Comparison of ENCODE assay signal across 9 cellular contexts in the genomic region with DNA sequence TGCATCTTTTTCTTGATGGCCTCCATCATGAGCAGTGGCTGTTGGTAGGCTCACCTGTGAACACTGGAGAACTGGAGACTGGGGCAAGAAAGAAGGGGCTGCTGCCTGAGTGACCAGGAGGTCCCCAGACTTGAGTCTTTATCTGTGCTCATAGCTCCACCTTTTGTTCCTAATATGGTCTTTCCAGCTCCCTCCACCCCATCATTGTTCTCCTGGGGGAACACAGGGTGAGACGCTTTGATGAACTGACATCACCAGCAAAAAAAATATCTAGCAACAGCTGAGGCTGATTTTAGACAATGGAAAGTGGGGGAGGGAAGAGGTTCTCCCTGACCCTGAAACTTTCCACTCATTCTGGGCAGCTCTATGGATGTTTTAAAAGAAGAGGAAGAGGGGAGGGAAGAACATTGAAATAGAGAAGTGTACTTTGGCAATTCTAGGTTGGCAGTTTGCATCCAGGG. TPM values are rescaled to one million over a fixed set of nuclear protein-coding genes. Genes with fewer than 3 reads are reported as not detected.
DNase-seq lines count a peak whose midpoint lies in the region; ATAC-seq and TF ChIP-seq lines count a peak whose summit lies in the region.
"Had no signal": no experiment of that assay in that cellular context is flagged by ENCODE, and none has a peak within 500 bp of the region (broad histone marks: within the 10 kb centered on the region; RNA-seq: fewer than 3 reads in every experiment).

A gene (minus strand): TSS at position 111 of the 461 bp plus-strand sequence. CDS start 82 bp downstream, at position 29.

- H3K27ac Mint-ChIP-seq in CD14-positive monocyte: peak within 1 kb of the TSS; percentile 31 to 75 (median 51)
- peak within 1 kb of the TSS; percentile 87 for H3K27ac Mint-ChIP-seq in endothelial cell (ENCODE audit: unreplicated experiment)
- peak within 1 kb of the TSS in 2 of 10 donors; percentile 35 to 56 for H3K27ac Mint-ChIP-seq in naive thymus-derived CD8-positive, alpha-beta T cell

- H3K4me1 Mint-ChIP-seq in CD14-positive monocyte (peaks cover 42% of the 10 kb centered on the region), endothelial cell (ENCODE audit: unreplicated experiment) (peaks cover 14% of the 10 kb centered on the region)
- peaks cover 0 to 5% (median 1%) of the 10 kb centered on the region in 4 donors for H3K4me1 Mint-ChIP-seq in naive thymus-derived CD8-positive, alpha-beta T cell

- TF ChIP-seq CTCF in CD14-positive monocyte (IDR thresholded peaks at IDR 0.05) (no peak), endothelial cell (IDR thresholded peaks at IDR 0.05; ENCODE audit: unreplicated experiment) (no peak)

- no peaks in the 10 kb centered on the region for H3K36me3 Mint-ChIP-seq in CD14-positive monocyte
- peaks cover 3% of the 10 kb centered on the region for H3K36me3 Mint-ChIP-seq in endothelial cell (ENCODE audit: low read depth, unreplicated experiment)
- H3K36me3 Mint-ChIP-seq in naive thymus-derived CD8-positive, alpha-beta T cell: no peaks in the 10 kb centered on the region

- no peak for ATAC-seq in naive thymus-derived CD8-positive, alpha-beta T cell
- ATAC-seq in GM18519 (IDR thresholded peaks at IDR 0.05; ENCODE audit: low FRiP score, unreplicated experiment): no peak

- H3K9me3 Mint-ChIP-seq in CD14-positive monocyte (no peaks in the 10 kb centered on the region), endothelial cell (ENCODE audit: unreplicated experiment) (no peaks in the 10 kb centered on the region)
- H3K9me3 Mint-ChIP-seq in naive thymus-derived CD8-positive, alpha-beta T cell: no peaks in the 10 kb centered on the region

- no peak for DNase-seq in CD14-positive monocyte (ENCODE audit: low spot score)
- peak; percentile 24 for DNase-seq in NOMO-1 treated with dmso at 0.1 percent for 144 hours (lab: John Stamatoyannopoulos, UW; ENCODE audit: unreplicated experiment)
- no peak for DNase-seq in endothelial cell (ENCODE audit: low spot score)
- no peak for DNase-seq in naive thymus-derived CD8-positive, alpha-beta T cell
- no peak for DNase-seq in superior temporal gyrus (ENCODE audit: extremely low spot score)
- no peak for DNase-seq in NCI-H1092 (lab: John Stamatoyannopoulos, UW)
- no peak for DNase-seq in activated naive CD4-positive, alpha-beta T cell treated with Interleukin-2 at 50 U/mL for 16 hours
- DNase-seq: NCI-H524 treated with DMSO at 0.1 percent for 48 hours had no signal

- POLR2A ChIA-PET in naive thymus-derived CD8-positive, alpha-beta T cell (lab: Charles Lee): interaction anchor here (0.5 to 1.6 kb wide), 2 partner anchors 27 to 199 kb away, joined by 3 to 4 read pairs; no protein-coding TSS in a partner anchor

- H3K4me3 Mint-ChIP-seq in CD14-positive monocyte (peak within 1 kb of the TSS in 1 of 2 donors; percentile 8), endothelial cell (ENCODE audit: unreplicated experiment) (peak within 1 kb of the TSS; percentile 74)
- H3K4me3 Mint-ChIP-seq in naive thymus-derived CD8-positive, alpha-beta T cell: no peak within 1 kb of the TSS

- intact Hi-C loops in CD14-positive monocyte (cut with micrococcal nuclease): no loop called here

- peaks cover 0 to 3% (median 2%) of the 10 kb centered on the region in 3 donors for H3K27me3 Mint-ChIP-seq in CD14-positive monocyte (ENCODE audit: low read depth in 3 of 3)
- H3K27me3 Mint-ChIP-seq in endothelial cell (ENCODE audit: unreplicated experiment): peaks cover 7% of the 10 kb centered on the region
- H3K27me3 Mint-ChIP-seq in naive thymus-derived CD8-positive, alpha-beta T cell: peaks cover 7 to 22% (median 14%) of the 10 kb centered on the region in 5 donors

RNA-seq across cellular contexts. Expression of the gene that starts here (rescaled TPM):
- 1,000 to 10,000 TPM; 1,153 to 1,159 TPM for polyA plus RNA-seq in CD14-positive monocyte
- total RNA-seq in endothelial cell (ENCODE audit: unreplicated experiment): 689 TPM
- total RNA-seq in naive thymus-derived CD8-positive, alpha-beta T cell: 100 to 1,000 TPM; 287 to 307 TPM
- 1,000 to 10,000 TPM in 1 of 3 donors, 100 to 1,000 TPM in 2; 791 to 1,022 (median 805) TPM for polyA plus RNA-seq in naive thymus-derived CD8-positive, alpha-beta T cell
